Comparison of ENCODE assay signal across 21 cellular contexts in genomic region chr2:207088276-207088675, GRCh38.
DNase-seq lines count a peak whose midpoint lies in the region; ATAC-seq, FAIRE-seq and TF ChIP-seq lines count a peak whose summit lies in the region.
"Had no signal": no experiment of that assay in that cellular context is flagged by ENCODE, and none has a peak within 500 bp of the region (broad histone marks: within the 10 kb centered on the region; RNA-seq: fewer than 3 reads in every experiment).

No MANE protein-coding gene starts in this region.

- peaks cover 2% of the 10 kb centered on the region for H3K9me3 Mint-ChIP-seq in activated T-cell treated with anti-CD3 and anti-CD28 coated beads, Interleukin-2, amount 50 U/mL, for 24 hours
- peaks cover 3% of the 10 kb centered on the region for H3K9me3 Mint-ChIP-seq in activated T-cell treated with anti-CD3 and anti-CD28 coated beads, Interleukin-2, amount 50 U/mL, for 4 hours
- H3K9me3 Mint-ChIP-seq in osteocyte (ENCODE audit: unreplicated experiment) = no peaks in the 10 kb centered on the region
- H3K9me3 Mint-ChIP-seq: dendritic cell treated with granulocyte-macrophage colony-stimulating factor and Interleukin-4, amounts not matched to agents 40 ng/mL and 50 ng/mL, for 4 days had no signal

- peaks cover 40% of the 10 kb centered on the region for H3K4me1 Mint-ChIP-seq in activated T-cell treated with anti-CD3 and anti-CD28 coated beads, Interleukin-2, amount 50 U/mL, for 24 hours (ENCODE audit: low read depth)
- peaks cover 36% of the 10 kb centered on the region for H3K4me1 Mint-ChIP-seq in activated T-cell treated with anti-CD3 and anti-CD28 coated beads, Interleukin-2, amount 50 U/mL, for 4 hours (ENCODE audit: low read depth)
- peaks cover 31% of the 10 kb centered on the region for H3K4me1 Mint-ChIP-seq in osteocyte (ENCODE audit: unreplicated experiment)

- H3K27ac Mint-ChIP-seq in activated T-cell treated with anti-CD3 and anti-CD28 coated beads, Interleukin-2, amount 50 U/mL, for 24 hours = peak overlapping the region; percentile 10
- peak overlapping the region; percentile 63 for H3K27ac Mint-ChIP-seq in osteocyte (ENCODE audit: unreplicated experiment)
- H3K27ac Mint-ChIP-seq: activated CD8-positive, alpha-beta T cell treated with anti-CD3 and anti-CD28 coated beads, Interleukin-2, amount 10 ng/mL, durations not matched to agents 7 days and 5 days; dendritic cell treated with granulocyte-macrophage colony-stimulating factor and Interleukin-4, amounts not matched to agents 40 ng/mL and 50 ng/mL, for 4 days had no signal

- H3K27ac ChIP-seq in adipose tissue (ENCODE audit: low read depth, low read length) = peak overlapping the region; percentile 9
- no peak overlapping the region for H3K27ac ChIP-seq in aorta (ENCODE audit: low read depth in 1 of 2, low read length in 2 of 2)
- H3K27ac ChIP-seq: epithelial cell of prostate had no signal

- no peak for FAIRE-seq in GM12891 (lab: Jason Lieb, UNC)
- FAIRE-seq: K562, kidney had no signal

- H3K9me3 ChIP-seq in aorta (ENCODE audit: control insufficient read depth, low read length) = no peaks in the 10 kb centered on the region

- intact Hi-C loops in aorta (cut with DNase I) = loop anchor here in 1 of 2 donors (5.0 kb wide), 1 partner anchor 41 kb away; no protein-coding TSS in a partner anchor

- H3K27me3 Mint-ChIP-seq in activated T-cell treated with anti-CD3 and anti-CD28 coated beads, Interleukin-2, amount 50 U/mL, for 24 hours = no peaks in the 10 kb centered on the region
- no peaks in the 10 kb centered on the region for H3K27me3 Mint-ChIP-seq in activated T-cell treated with anti-CD3 and anti-CD28 coated beads, Interleukin-2, amount 50 U/mL, for 4 hours (ENCODE audit: low read depth)
- H3K27me3 Mint-ChIP-seq in osteocyte (ENCODE audit: unreplicated experiment) = no peaks in the 10 kb centered on the region
- H3K27me3 Mint-ChIP-seq: dendritic cell treated with granulocyte-macrophage colony-stimulating factor and Interleukin-4, amounts not matched to agents 40 ng/mL and 50 ng/mL, for 4 days had no signal

- H3K4me1 ChIP-seq in aorta (ENCODE audit: control insufficient read depth in 1 of 2, insufficient read depth in 2 of 2, low read length in 2 of 2) = peaks cover 2 to 11% of the 10 kb centered on the region in 2 donors

- TF ChIP-seq CTCF in osteocyte (IDR thresholded peaks at IDR 0.05) = no peak

- no peak for TF ChIP-seq POLR2A in GM12891 (IDR thresholded peaks at IDR 0.05; ENCODE audit: low read depth, low read length)

- 70 to 81% (median 77%) methylated on average over 7 of the region's 7 CpGs for WGBS in adipose tissue, 3 donors
- 90 to 92% methylated on average over 7 of the region's 7 CpGs for WGBS in aorta, 2 donors

- no peak overlapping the region for H3K4me3 ChIP-seq in aorta (ENCODE audit: low read length in 2 of 2)
- H3K4me3 ChIP-seq: K562 had no signal

- no peak for ATAC-seq in activated T-cell treated with anti-CD3 and anti-CD28 coated beads, Interleukin-2, amount 50 U/mL, for 4 hours
- ATAC-seq in aorta (ENCODE audit: low FRiP score) = no peak
- ATAC-seq: activated CD4-positive, CD25-positive, alpha-beta regulatory T cell treated with anti-CD3 and anti-CD28 coated beads, Interleukin-2, amount 50 U/mL, for 24 hours; activated CD8-positive, alpha-beta T cell treated with anti-CD3 and anti-CD28 coated beads, Interleukin-2, amount 10 ng/mL, durations not matched to agents 7 days and 5 days; K562; Panc1 had no signal

- H3K27me3 ChIP-seq in aorta (ENCODE audit: control insufficient read depth in 1 of 2, insufficient read depth in 2 of 2, low read length in 1 of 2) = no peaks in the 10 kb centered on the region

- no peak for DNase-seq in activated T-cell treated with anti-CD3 and anti-CD28 coated beads, Interleukin-2, amount 50 U/mL, for 24 hours
- DNase-seq in activated T-cell treated with anti-CD3 and anti-CD28 coated beads, Interleukin-2, amount 50 U/mL, for 4 hours = no peak
- DNase-seq in NCI-H2029 (lab: John Stamatoyannopoulos, UW) (peak; percentile 82), osteocyte (ENCODE audit: extremely low spot score, unreplicated experiment) (no peak), GM12891 (ENCODE audit: insufficient read length, low spot score) (no peak), aorta (no peak), KG1 (lab: John Stamatoyannopoulos, UW) (no peak)
- DNase-seq: activated CD8-positive, alpha-beta T cell treated with anti-CD3 and anti-CD28 coated beads, Interleukin-2, amount 10 ng/mL, durations not matched to agents 7 days and 5 days; activated T-cell treated with anti-CD3 and anti-CD28 coated beads, Interleukin-2, amount 50 U/mL, for 48 hours; DND-41; foreskin fibroblast; kidney; NCI-H748 treated with DMSO at 0.1 percent for 48 hours; posterior cingulate gyrus had no signal

- peaks cover 2% of the 10 kb centered on the region in 2 donors for H3K36me3 ChIP-seq in aorta (ENCODE audit: control insufficient read depth in 1 of 2, insufficient read depth in 2 of 2, low read length in 1 of 2)

- H3K36me3 Mint-ChIP-seq in activated T-cell treated with anti-CD3 and anti-CD28 coated beads, Interleukin-2, amount 50 U/mL, for 24 hours (ENCODE audit: low read depth) = peaks cover 26% of the 10 kb centered on the region
- H3K36me3 Mint-ChIP-seq in activated T-cell treated with anti-CD3 and anti-CD28 coated beads, Interleukin-2, amount 50 U/mL, for 4 hours (ENCODE audit: insufficient read depth) = peaks cover 20% of the 10 kb centered on the region
- peaks cover 50% of the 10 kb centered on the region for H3K36me3 Mint-ChIP-seq in osteocyte (ENCODE audit: unreplicated experiment)

- no peak overlapping the region for H3K4me3 Mint-ChIP-seq in activated T-cell treated with anti-CD3 and anti-CD28 coated beads, Interleukin-2, amount 50 U/mL, for 24 hours
- H3K4me3 Mint-ChIP-seq in activated T-cell treated with anti-CD3 and anti-CD28 coated beads, Interleukin-2, amount 50 U/mL, for 4 hours = no peak overlapping the region
- H3K4me3 Mint-ChIP-seq in osteocyte (ENCODE audit: unreplicated experiment) = no peak overlapping the region
- H3K4me3 Mint-ChIP-seq: activated CD8-positive, alpha-beta T cell treated with anti-CD3 and anti-CD28 coated beads, Interleukin-2, amount 10 ng/mL, durations not matched to agents 7 days and 5 days; CD14-positive monocyte; dendritic cell treated with granulocyte-macrophage colony-stimulating factor and Interleukin-4, amounts not matched to agents 40 ng/mL and 50 ng/mL, for 4 days had no signal

TF ChIP-seq in GM12891, 5 proteins besides CTCF, POLR2A, EP300 and RAD21:
- TF ChIP-seq TAF1 (IDR thresholded peaks at IDR 0.05; ENCODE audit: low read depth, low read length) (no peak), PAX5 (IDR thresholded peaks at IDR 0.05; ENCODE audit: insufficient read depth, low read length, severe bottlenecking) (no peak), SPI1 (IDR thresholded peaks at IDR 0.05; ENCODE audit: low read depth, low read length) (no peak), POU2F2 (IDR thresholded peaks at IDR 0.05; ENCODE audit: low read depth, low read length) (no peak), POLR2AphosphoS5 (IDR thresholded peaks at IDR 0.05; ENCODE audit: low read depth, low read length) (no peak)
